In genomic region chr1:159857889-159858288, GRCh38 we compare ENCODE assay signal across 24 cellular contexts. TPM values are rescaled to one million over a fixed set of nuclear protein-coding genes. Genes with fewer than 3 reads are reported as not detected.
DNase-seq lines count a peak whose midpoint lies in the region; ATAC-seq, FAIRE-seq and TF ChIP-seq lines count a peak whose summit lies in the region.
"Had no signal": no experiment of that assay in that cellular context is flagged by ENCODE, and none has a peak within 500 bp of the region (broad histone marks: within the 10 kb centered on the region; RNA-seq: fewer than 3 reads in every experiment).

No MANE protein-coding gene starts in this region.

- H3K4me3 ChIP-seq in A549 = no peak overlapping the region
- H3K4me3 ChIP-seq in GM23338 = no peak overlapping the region
- no peak overlapping the region for H3K4me3 ChIP-seq in tibial nerve
- no peak overlapping the region for H3K4me3 ChIP-seq in ovary
- H3K4me3 ChIP-seq: GM12878, GM23248 had no signal

- H3K27ac ChIP-seq in A549 (no peak overlapping the region), GM23338 (ENCODE audit: low read depth) (no peak overlapping the region), tibial nerve (no peak overlapping the region), ovary (no peak overlapping the region)
- H3K27ac ChIP-seq: C4-2B, GM23248 had no signal

- H3K9me3 ChIP-seq in A549 (no peaks in the 10 kb centered on the region), tibial nerve (no peaks in the 10 kb centered on the region), ovary (no peaks in the 10 kb centered on the region)

- FAIRE-seq in A549 (lab: Jason Lieb, UNC) = no peak
- FAIRE-seq: D721Med, GM12878, GM19239 had no signal

- TF ChIP-seq CTCF in A549 (IDR thresholded peaks at IDR 0.05) (no peak), GM23338 (conservative IDR thresholded peaks at IDR 0.05; ENCODE audit: low read depth in 2 of 2) (no peak), tibial nerve (IDR thresholded peaks at IDR 0.05) (no peak), ovary (IDR thresholded peaks at IDR 0.05) (no peak)

- no peaks in the 10 kb centered on the region; the same call in 2 of the 3 replicates for H3K36me3 Mint-ChIP-seq in GM23338 (ENCODE audit: low read depth)
- peaks cover 6% of the 10 kb centered on the region for H3K36me3 Mint-ChIP-seq in effector memory CD8-positive, alpha-beta T cell (ENCODE audit: insufficient read depth)
- H3K36me3 Mint-ChIP-seq: CD4-positive, CD25-positive, alpha-beta regulatory T cell had no signal

- ATAC-seq in A549 (no peak), GM23338 (no peak)
- ATAC-seq in effector memory CD8-positive, alpha-beta T cell (replicated peaks) = no peak
- ATAC-seq: GM12878, HCT116 had no signal

- DNase-seq in A549 (ENCODE audit: low read depth in 1 of 2, low spot score in 1 of 2) (no peak), GM23338 (ENCODE audit: low spot score) (no peak), tibial nerve (ENCODE audit: low spot score in 2 of 2) (no peak), ovary (no peak), kidney glomerular epithelial cell (lab: John Stamatoyannopoulos, UW) (no peak)
- DNase-seq in effector memory CD8-positive, alpha-beta T cell = no peak
- DNase-seq: 8988T; CD4-positive, CD25-positive, alpha-beta regulatory T cell; CD8-positive, alpha-beta memory T cell; DMS 273 treated with DMSO at 0.1 percent for 48 hours; DMS79; EL; GDM1; GM23248; H9; HFFc6 had no signal

- H3K27ac Mint-ChIP-seq in GM23338 = no peak overlapping the region
- peak overlapping the region; percentile 42 to 69 for H3K27ac Mint-ChIP-seq in effector memory CD8-positive, alpha-beta T cell
- H3K27ac Mint-ChIP-seq: H9, HFFc6 had no signal

- H3K4me2 ChIP-seq in A549 = no peak overlapping the region
- H3K4me2 ChIP-seq in GM23338 = no peak overlapping the region

- H3K9me3 Mint-ChIP-seq in GM23338 = no peaks in the 10 kb centered on the region
- no peaks in the 10 kb centered on the region for H3K9me3 Mint-ChIP-seq in effector memory CD8-positive, alpha-beta T cell
- H3K9me3 Mint-ChIP-seq: CD4-positive, CD25-positive, alpha-beta regulatory T cell; CD8-positive, alpha-beta memory T cell; H9; HFFc6 had no signal

- POLR2A ChIA-PET in A549 (lab: Yijun Ruan, JAX) = no interaction called here

- peaks cover 27% of the 10 kb centered on the region for H3K27me3 Mint-ChIP-seq in GM23338 (ENCODE audit: insufficient read depth, low read depth, poor library complexity)
- H3K27me3 Mint-ChIP-seq in effector memory CD8-positive, alpha-beta T cell = peaks cover 0 to 6% of the 10 kb centered on the region in 2 donors
- H3K27me3 Mint-ChIP-seq: CD4-positive, CD25-positive, alpha-beta regulatory T cell; CD8-positive, alpha-beta memory T cell had no signal

- H2AFZ ChIP-seq in GM23338 = no peak overlapping the region
- H2AFZ ChIP-seq: GM23248 had no signal

- H3K79me2 ChIP-seq in GM23338 (replicated peaks; ENCODE audit: insufficient read depth) = no peaks in the 10 kb centered on the region

- no peak for TF ChIP-seq RAD21 in A549 (conservative IDR thresholded peaks at IDR 0.05 in 1 of 2, IDR thresholded peaks at IDR 0.05 in 1 of 2)

- H3K36me3 ChIP-seq in GM23338 (ENCODE audit: insufficient read depth) = no peaks in the 10 kb centered on the region
- H3K36me3 ChIP-seq in tibial nerve = peaks cover 0 to 24% (median 0%) of the 10 kb centered on the region in 3 donors
- no peaks in the 10 kb centered on the region for H3K36me3 ChIP-seq in ovary

- TF ChIP-seq POLR2A in A549 (IDR thresholded peaks at IDR 0.05; ENCODE audit: low read length) (no peak), tibial nerve (IDR thresholded peaks at IDR 0.05) (no peak), ovary (IDR thresholded peaks at IDR 0.05) (no peak)

- TF ChIP-seq EP300 in A549 (IDR thresholded peaks at IDR 0.05) = no peak
- no peak for TF ChIP-seq EP300 in tibial nerve (IDR thresholded peaks at IDR 0.05)
- TF ChIP-seq EP300 in ovary (IDR thresholded peaks at IDR 0.05) = no peak

- H3K4me1 Mint-ChIP-seq in GM23338 = peaks cover 9% of the 10 kb centered on the region
- peaks cover 12 to 16% of the 10 kb centered on the region in 2 donors for H3K4me1 Mint-ChIP-seq in effector memory CD8-positive, alpha-beta T cell (ENCODE audit: low read depth in 2 of 2)

- no peak overlapping the region for H3K4me3 Mint-ChIP-seq in GM23338
- no peak overlapping the region for H3K4me3 Mint-ChIP-seq in effector memory CD8-positive, alpha-beta T cell
- H3K4me3 Mint-ChIP-seq: CD4-positive, CD25-positive, alpha-beta regulatory T cell; H9; HFFc6 had no signal

- WGBS in A549 (ENCODE audit: missing lambda C conversion rate) = 87% methylated on average over 5 of the region's 6 CpGs
- 87 to 93% methylated on average over 6 of the region's 6 CpGs for WGBS in tibial nerve, 2 donors
- 88 to 97% (median 94%) methylated on average over 6 of the region's 6 CpGs for WGBS in ovary, 3 donors

- H3K4me1 ChIP-seq in A549 (peaks cover 15% of the 10 kb centered on the region), GM23338 (ENCODE audit: insufficient read depth) (peaks cover 6% of the 10 kb centered on the region), tibial nerve (peaks cover 0 to 20% (median 12%) of the 10 kb centered on the region in 4 donors), ovary (ENCODE audit: insufficient read depth) (peaks cover 3% of the 10 kb centered on the region)

- CTCF ChIA-PET in A549 (lab: Yijun Ruan, JAX) = interaction anchor here (1.0 to 12.1 kb wide), 5 partner anchors 10 to 82 kb away, joined by 3 to 126 read pairs (median 3); no protein-coding TSS in a partner anchor

- H3K27me3 ChIP-seq in GM23338 (ENCODE audit: insufficient read depth) (peaks cover 40% of the 10 kb centered on the region), tibial nerve (no peaks in the 10 kb centered on the region), ovary (no peaks in the 10 kb centered on the region)

- no peaks in the 10 kb centered on the region for H3K9me2 ChIP-seq in GM23338 (ENCODE audit: insufficient read depth)

- intact Hi-C loops in ovary (cut with DNase I) = loop anchor here in 3 of 4 donors (10.0 kb wide), 2 partner anchors 67 to 1863 kb away; partner anchors contain the start of genes TAGLN2 (in 2 of the 3) and KIRREL1 (in 1 of the 3)

- H4K20me1 ChIP-seq in GM23338 (replicated peaks; ENCODE audit: insufficient read depth) = no peaks in the 10 kb centered on the region

- H3F3A ChIP-seq in GM23338 (replicated peaks; ENCODE audit: low read depth) = 0 out of 2 replicates have a peak, but pooled peaks cover 2% of the 10 kb centered on the region

TF ChIP-seq in GM23338, 12 proteins besides CTCF, POLR2A, EP300 and RAD21 (continues in another document):
- TF ChIP-seq EZH2 (IDR thresholded peaks at IDR 0.05; ENCODE audit: low read depth, unreplicated experiment) = no peak

RNA-seq across cellular contexts. Expression of gene VSIG8, which starts 4.6 kb away (rescaled TPM):
- polyA plus RNA-seq in A549 (2011; rRNA removed) (0.04 TPM in 1 of 2 replicates, not detected in the other), A549 (2017; fragmentation: RNase III; extraction: RNeasy Plus Mini Kit Qiagen cat#74134 plus additional on column Dnase treatment) (0.05 to 0.09 TPM in 2 of 3 replicates, not detected in the other), GM23338 (2016; fragmentation: Nextera tagmentation; extraction: Ambion mirVana) (not detected in 2 replicates), ovary (under 1 TPM in 1 of 2 donors, not detected in 1; 0.06 TPM)
- 0.05 and 0.07 TPM in 2 replicates for polyA plus RNA-seq in A549 (2012; cell fraction: cytosol; rRNA removed)
- polyA plus RNA-seq in A549 (2012; cell fraction: nucleus; rRNA removed) = 0.14 and 0.15 TPM in 2 replicates
- polyA minus RNA-seq in A549 (2011; rRNA and poly(A)+ RNA removed) = not detected in 2 replicates
- total RNA-seq in GM23338 (2014; rRNA removed; shearing (Covaris generic)) = not detected in 2 replicates
- total RNA-seq in tibial nerve (under 1 TPM in 1 of 4 donors, not detected in 3; 0.20 TPM), ovary (under 1 TPM in 5 of 7 donors, not detected in 2; 0.18 to 0.48 (median 0.23) TPM)
- total RNA-seq: A673; CD4-positive, CD25-positive, alpha-beta regulatory T cell; CD8-positive, alpha-beta memory T cell; GM12878; GM23248; H9; HFFc6 had no signal
- polyA plus RNA-seq: BJ; CD4-positive, CD25-positive, alpha-beta regulatory T cell; CD8-positive, alpha-beta memory T cell; GM12878; GM23248 had no signal

RNA-seq across cellular contexts. Expression of gene SLAMF8, which starts 31.2 kb away (rescaled TPM):
- polyA plus RNA-seq in A549 (2011; rRNA removed) (not detected in 2 replicates), A549 (2017; fragmentation: RNase III; extraction: RNeasy Plus Mini Kit Qiagen cat#74134 plus additional on column Dnase treatment) (0.07 TPM in 1 of 3 replicates, not detected in the others), GM23338 (2016; fragmentation: Nextera tagmentation; extraction: Ambion mirVana) (not detected in 2 replicates), ovary (1 to 10 TPM in 1 of 2 donors, under 1 TPM in 1; 0.73 to 8.4 TPM)
- polyA plus RNA-seq in A549 (2012; cell fraction: cytosol; rRNA removed) = not detected in 2 replicates
- polyA plus RNA-seq in A549 (2012; cell fraction: nucleus; rRNA removed) = not detected in 2 replicates
- not detected in 2 replicates for polyA minus RNA-seq in A549 (2011; rRNA and poly(A)+ RNA removed)
- total RNA-seq in GM23338 (2014; rRNA removed; shearing (Covaris generic)) = not detected in 2 replicates
- total RNA-seq in tibial nerve (1 to 10 TPM; 2.2 to 6.9 (median 3.7) TPM), ovary (1 to 10 TPM in 3 of 7 donors, under 1 TPM in 4; 0.43 to 6.2 (median 0.72) TPM)
- total RNA-seq: A673; CD4-positive, CD25-positive, alpha-beta regulatory T cell; GM23248; H9 had no signal
- polyA plus RNA-seq: GM23248 had no signal

RNA-seq across cellular contexts. Expression of gene CFAP45, which starts 42.1 kb away (rescaled TPM):
- polyA plus RNA-seq in A549 (2011; rRNA removed) (0.50 and 0.67 TPM in 2 replicates), A549 (2017; fragmentation: RNase III; extraction: RNeasy Plus Mini Kit Qiagen cat#74134 plus additional on column Dnase treatment) (0.76 to 0.89 TPM (median 0.87 TPM) in 3 replicates), GM23338 (2016; fragmentation: Nextera tagmentation; extraction: Ambion mirVana) (0.19 and 0.36 TPM in 2 replicates), ovary (under 1 TPM; 0.30 to 0.50 TPM)
- polyA plus RNA-seq in A549 (2012; cell fraction: cytosol; rRNA removed) = 0.31 and 0.46 TPM in 2 replicates
- 0.40 and 0.86 TPM in 2 replicates for polyA plus RNA-seq in A549 (2012; cell fraction: nucleus; rRNA removed)
- polyA minus RNA-seq in A549 (2011; rRNA and poly(A)+ RNA removed) = 0.39 TPM in 1 of 2 replicates, not detected in the other
- total RNA-seq in GM23338 (2014; rRNA removed; shearing (Covaris generic)) = not detected in 2 replicates
- total RNA-seq in tibial nerve (under 1 TPM in 3 of 4 donors, not detected in 1; 0.39 to 0.66 (median 0.63) TPM), ovary (10 to 100 TPM in 1 of 7 donors, 1 to 10 TPM in 6; 1.1 to 16.7 (median 1.5) TPM)
- total RNA-seq: GM23248 had no signal

RNA-seq across cellular contexts. Expression of gene FCRL6, which starts 55.7 kb away (rescaled TPM):
- polyA plus RNA-seq in A549 (2011; rRNA removed) (not detected in 2 replicates), A549 (2017; fragmentation: RNase III; extraction: RNeasy Plus Mini Kit Qiagen cat#74134 plus additional on column Dnase treatment) (not detected in 3 replicates), GM23338 (2016; fragmentation: Nextera tagmentation; extraction: Ambion mirVana) (not detected in 2 replicates), ovary (1 to 10 TPM in 1 of 2 donors, under 1 TPM in 1; 0.08 to 2.3 TPM)
- polyA plus RNA-seq in A549 (2012; cell fraction: cytosol; rRNA removed) = not detected in 2 replicates
- polyA plus RNA-seq in A549 (2012; cell fraction: nucleus; rRNA removed) = 0.07 TPM in 1 of 2 replicates, not detected in the other
- polyA minus RNA-seq in A549 (2011; rRNA and poly(A)+ RNA removed) = not detected in 2 replicates
- total RNA-seq in GM23338 (2014; rRNA removed; shearing (Covaris generic)) = not detected in 2 replicates
- total RNA-seq in tibial nerve (1 to 10 TPM in 2 of 4 donors, under 1 TPM in 2; 0.39 to 2.2 (median 1.4) TPM), ovary (under 1 TPM in 5 of 7 donors, not detected in 2; 0.17 to 0.48 (median 0.20) TPM)
- total RNA-seq: CD4-positive, CD25-positive, alpha-beta regulatory T cell; GM23248; H4; H9; HFFc6 had no signal
- polyA plus RNA-seq: BJ, GM23248 had no signal
